9 cellular contexts compared by ENCODE assay signal in the genomic region with DNA sequence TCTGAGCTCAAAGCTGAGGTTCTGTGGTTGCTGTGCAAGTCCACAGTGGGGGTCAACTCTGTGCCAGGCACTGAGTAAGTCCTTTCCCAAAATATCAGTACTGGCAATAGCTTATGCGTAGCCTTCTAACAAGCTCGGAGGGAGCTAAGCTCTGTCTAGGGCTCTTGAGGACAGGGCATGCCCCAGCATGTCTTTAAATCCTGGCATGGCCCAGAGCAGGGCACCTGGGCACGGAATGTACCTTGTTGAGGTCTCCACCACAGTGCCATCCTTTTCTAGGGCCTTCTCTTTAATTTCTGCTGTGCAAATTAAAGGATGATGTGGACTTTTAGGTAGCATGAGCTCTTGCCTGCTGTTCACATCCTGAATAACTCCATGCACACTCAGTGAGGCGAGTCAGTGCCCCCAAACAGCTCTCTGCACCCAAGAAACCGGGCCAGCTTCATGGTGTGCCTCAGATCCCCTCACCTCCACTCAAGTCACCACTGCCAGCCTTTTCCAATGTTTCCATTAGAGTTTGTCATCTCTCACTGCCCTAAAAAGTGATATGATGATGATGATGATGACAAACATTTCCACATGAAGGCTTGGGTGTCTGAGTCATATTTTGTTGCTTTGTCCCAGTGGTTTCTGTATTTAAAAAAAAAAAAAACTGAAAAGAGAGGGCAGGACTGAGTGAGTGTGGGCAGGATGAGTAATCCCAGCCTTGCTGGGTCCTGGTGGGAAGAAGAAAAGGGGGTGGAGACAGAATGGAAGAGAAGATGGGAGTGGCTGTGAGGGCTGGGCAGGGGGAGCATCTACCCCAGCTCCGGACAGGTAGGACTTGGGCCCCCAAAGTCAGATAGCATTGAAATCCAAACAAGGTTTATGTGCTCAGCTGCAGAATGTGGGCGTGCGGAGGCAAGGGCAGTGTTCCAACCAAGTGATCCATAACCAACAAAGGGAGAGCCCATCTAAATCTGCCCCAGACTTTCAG.
DNase-seq lines count a peak whose midpoint lies in the region; ATAC-seq and TF ChIP-seq lines count a peak whose summit lies in the region.
"Had no signal": no experiment of that assay in that cellular context is flagged by ENCODE, and none has a peak within 500 bp of the region (broad histone marks: within the 10 kb centered on the region; RNA-seq: fewer than 3 reads in every experiment).

No MANE protein-coding gene starts in this region.

- intact Hi-C loops in vagina (cut with DNase I), result no loop called here

- no peak overlapping the region for H3K4me3 Mint-ChIP-seq in stimulated activated naive CD8-positive, alpha-beta T cell treated with anti-CD3 and anti-CD28 coated beads, Interleukin-15, amount 100 ng/mL, for 72 hours

- DNase-seq in H4 (ENCODE audit: low spot score), result peak; percentile 84
- DNase-seq in RKO (ENCODE audit: low spot score), result peak; percentile 57
- peak; percentile 57 for DNase-seq in fibroblast of peridontal ligament (ENCODE audit: extremely low read depth)
- DNase-seq in stimulated activated naive CD8-positive, alpha-beta T cell treated with anti-CD3 and anti-CD28 coated beads, Interleukin-15, amount 100 ng/mL, for 72 hours, result no peak
- DNase-seq in vagina (ENCODE audit: extremely low spot score in 2 of 2), result no peak
- no peak for DNase-seq in NCI-H128 (lab: John Stamatoyannopoulos, UW; ENCODE audit: unreplicated experiment)
- DNase-seq: erythroblast had no signal

- no peaks in the 10 kb centered on the region for H3K9me3 Mint-ChIP-seq in stimulated activated naive CD8-positive, alpha-beta T cell treated with anti-CD3 and anti-CD28 coated beads, Interleukin-15, amount 100 ng/mL, for 72 hours

- H3K27ac Mint-ChIP-seq in stimulated activated naive CD8-positive, alpha-beta T cell treated with anti-CD3 and anti-CD28 coated beads, Interleukin-15, amount 100 ng/mL, for 72 hours, result peak overlapping the region in 1 of 2 donors; percentile 40

- ATAC-seq in stimulated activated naive CD8-positive, alpha-beta T cell treated with anti-CD3 and anti-CD28 coated beads, Interleukin-15, amount 100 ng/mL, for 72 hours, result peak; percentile 28
- no peak for ATAC-seq in HG03354 (IDR thresholded peaks at IDR 0.05; ENCODE audit: poor library complexity, severe bottlenecking, unreplicated experiment)
- no peak for ATAC-seq in activated CD4-positive, CD25-positive, alpha-beta regulatory T cell treated with anti-CD3 and anti-CD28 coated beads, Interleukin-2, amount 50 U/mL, for 24 hours

- H3K4me3 ChIP-seq in vagina, result no peak overlapping the region

- H3K27ac ChIP-seq in vagina, result no peak overlapping the region

- H3K4me1 Mint-ChIP-seq in stimulated activated naive CD8-positive, alpha-beta T cell treated with anti-CD3 and anti-CD28 coated beads, Interleukin-15, amount 100 ng/mL, for 72 hours, result no peaks in the 10 kb centered on the region

- no peak for TF ChIP-seq POLR2A in vagina (IDR thresholded peaks at IDR 0.05)

- no peaks in the 10 kb centered on the region for H3K9me3 ChIP-seq in vagina

- no peaks in the 10 kb centered on the region for H3K4me1 ChIP-seq in vagina

- H3K36me3 ChIP-seq in vagina, result no peaks in the 10 kb centered on the region

- TF ChIP-seq CTCF in vagina (IDR thresholded peaks at IDR 0.05), result no peak

- H3K27me3 ChIP-seq in vagina, result no peaks in the 10 kb centered on the region

- peaks cover 6% of the 10 kb centered on the region for H3K27me3 Mint-ChIP-seq in stimulated activated naive CD8-positive, alpha-beta T cell treated with anti-CD3 and anti-CD28 coated beads, Interleukin-15, amount 100 ng/mL, for 72 hours

Comparison
In these comparisons a context has a peak if more than half of its experiments do, and no peak if none do; other contexts are left out.
1. DNase-seq: peak in H4 (single experiment), RKO (single experiment) and fibroblast of peridontal ligament (single experiment); none in stimulated activated naive CD8-positive, alpha-beta T cell treated with anti-CD3 and anti-CD28 coated beads, Interleukin-15, amount 100 ng/mL, for 72 hours (0 of 2), vagina (0 of 2) and NCI-H128 (single experiment).